1 cellular context compared by ENCODE assay signal in the genomic region with DNA sequence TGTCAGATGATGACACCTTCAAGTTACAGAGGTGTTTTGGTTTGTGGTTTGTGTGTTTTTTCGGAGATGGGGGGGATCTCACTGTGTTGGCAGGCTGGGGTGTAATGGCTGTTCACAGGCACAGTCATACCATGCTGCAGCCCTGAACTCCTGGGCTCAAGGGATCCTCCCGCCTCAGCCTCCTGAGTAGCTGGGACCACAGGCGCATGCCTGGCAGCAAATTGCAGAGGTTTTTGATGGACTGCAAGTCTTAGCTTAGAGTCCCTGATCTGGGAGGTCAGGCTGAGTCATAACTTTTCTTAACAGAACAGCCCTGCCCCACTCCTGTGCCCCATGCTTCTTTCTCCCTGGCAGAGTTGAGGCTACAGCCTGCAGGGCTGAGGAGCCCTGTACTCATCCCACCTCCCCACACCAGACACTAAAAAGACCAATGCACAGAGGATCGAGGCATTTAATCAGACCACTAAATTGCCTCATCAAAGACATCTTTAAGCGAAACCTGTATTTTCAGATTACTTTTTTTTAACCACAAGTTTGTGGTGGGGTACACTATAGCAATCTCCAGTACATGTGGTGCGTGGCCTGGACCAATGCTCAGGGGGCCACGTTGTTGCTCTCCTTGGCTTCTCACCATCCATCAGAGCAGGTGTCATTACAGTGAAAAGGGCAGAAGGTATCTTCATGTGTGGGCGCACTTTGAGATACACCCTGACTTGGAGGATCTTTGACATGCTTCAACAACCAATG.
TF ChIP-seq lines count a peak whose summit lies in the region.

No MANE protein-coding gene starts in this region.

TF ChIP-seq in HCT116, 20 proteins besides CTCF, POLR2A, EP300 and RAD21:
- TF ChIP-seq, protein P1, sequence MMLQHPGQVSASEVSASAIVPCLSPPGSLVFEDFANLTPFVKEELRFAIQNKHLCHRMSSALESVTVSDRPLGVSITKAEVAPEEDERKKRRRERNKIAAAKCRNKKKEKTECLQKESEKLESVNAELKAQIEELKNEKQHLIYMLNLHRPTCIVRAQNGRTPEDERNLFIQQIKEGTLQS (IDR thresholded peaks at IDR 0.05), result no peak
- no peak for TF ChIP-seq SP1 (IDR thresholded peaks at IDR 0.05; ENCODE audit: low read depth)
- TF ChIP-seq ZBTB33 (IDR thresholded peaks at IDR 0.05; ENCODE audit: extremely low read depth, insufficient replicate concordance, low read length), result no peak
- TF ChIP-seq CEBPB (IDR thresholded peaks at IDR 0.05; ENCODE audit: low read depth), result no peak
- TF ChIP-seq YY1 (IDR thresholded peaks at IDR 0.05; ENCODE audit: extremely low read depth, insufficient replicate concordance, low read depth, low read length), result no peak
- TF ChIP-seq TCF7L2 (IDR thresholded peaks at IDR 0.05; ENCODE audit: borderline replicate concordance, extremely low read depth, insufficient read depth, insufficient read length), result no peak
- TF ChIP-seq POLR2AphosphoS5 (IDR thresholded peaks at IDR 0.05; ENCODE audit: low read depth, low read length), result no peak
- TF ChIP-seq SRF (IDR thresholded peaks at IDR 0.05; ENCODE audit: low read depth), result no peak
- no peak for TF ChIP-seq FOSL1 (IDR thresholded peaks at IDR 0.05; ENCODE audit: low read depth)
- no peak for TF ChIP-seq EGR1 (IDR thresholded peaks at IDR 0.05; ENCODE audit: low read depth)
- no peak for TF ChIP-seq ELF1 (IDR thresholded peaks at IDR 0.05; ENCODE audit: borderline replicate concordance, low read depth)
- no peak for TF ChIP-seq SIN3A (IDR thresholded peaks at IDR 0.05; ENCODE audit: low read depth)
- TF ChIP-seq MAX (IDR thresholded peaks at IDR 0.05), result no peak
- no peak for TF ChIP-seq JUND (IDR thresholded peaks at IDR 0.05)
- TF ChIP-seq CBX3 (IDR thresholded peaks at IDR 0.05; ENCODE audit: low read depth), result no peak
- no peak for TF ChIP-seq ZNF274 (IDR thresholded peaks at IDR 0.05; ENCODE audit: low read depth, low read length)
- TF ChIP-seq ZFX (IDR thresholded peaks at IDR 0.05), result no peak
- TF ChIP-seq EZH2 (IDR thresholded peaks at IDR 0.05), result no peak
